ENCODE assay signal across 1 cellular context in the genomic region with DNA sequence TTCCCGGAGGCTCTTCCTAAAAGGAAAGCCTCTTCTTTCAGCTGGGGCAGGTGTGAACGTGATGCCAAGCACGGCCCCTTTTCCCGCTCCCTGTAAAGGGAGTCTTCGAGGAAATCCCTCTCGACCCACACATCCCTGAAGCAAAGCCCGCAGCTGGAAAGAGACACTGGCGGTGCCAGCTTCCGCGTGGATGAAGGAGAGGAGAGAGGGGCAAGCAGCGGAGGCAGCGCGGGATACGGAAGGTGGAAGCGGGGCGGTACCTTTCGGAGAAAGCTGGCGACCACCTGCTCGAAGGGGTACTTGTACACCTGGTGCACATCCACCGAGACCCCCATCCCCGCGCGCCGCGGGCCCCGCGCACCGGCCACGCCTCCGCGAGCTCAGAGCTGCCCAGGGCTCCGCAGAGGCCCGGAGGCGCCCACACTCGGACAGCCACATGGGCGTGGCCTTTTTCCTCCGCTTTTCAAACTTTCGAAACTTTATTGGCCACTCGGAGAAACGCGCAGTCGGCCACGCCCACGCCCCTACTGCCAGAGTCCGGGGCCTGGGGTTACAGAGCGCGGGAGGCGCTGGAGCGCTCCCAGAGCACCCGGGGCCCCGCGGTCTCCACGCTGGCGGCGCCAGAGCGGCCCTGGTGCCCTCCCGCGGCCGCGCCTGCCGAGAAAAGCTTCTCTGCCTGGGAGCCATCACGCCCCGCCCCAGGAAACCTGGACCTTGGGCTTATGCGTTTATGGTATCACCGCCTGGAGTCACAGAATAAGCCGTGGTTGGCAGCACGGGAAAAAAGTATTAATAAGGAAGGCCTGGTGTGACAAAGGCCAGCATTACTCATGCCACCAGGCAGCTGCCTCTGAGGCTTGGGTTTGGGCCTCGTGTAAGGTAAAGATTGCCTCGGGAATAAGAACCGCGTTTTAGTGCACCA.
A peak's percentile ranks its signal among the peaks of the same experiment; 100 is the strongest.
TF ChIP-seq lines count a peak whose summit lies in the region.

Gene PRELID2, minus strand, starts transcription at position 426 of the 922 bp plus-strand sequence. Its CDS starts 91 bp downstream, at position 335.

TF ChIP-seq in endothelial cell of umbilical vein, 7 proteins besides CTCF, POLR2A, EP300 and RAD21 (continued from another document):
- TF ChIP-seq POLR2AphosphoS5 (IDR thresholded peaks at IDR 0.05; ENCODE audit: insufficient read depth, low read depth, low read length) (peak; percentile 21), EZH2 (IDR thresholded peaks at IDR 0.05; ENCODE audit: borderline replicate concordance, low read depth, low read length, severe bottlenecking) (no peak), FOS (IDR thresholded peaks at IDR 0.05; ENCODE audit: borderline replicate concordance, insufficient read depth, low read length) (no peak)
- TF ChIP-seq, protein P1, sequence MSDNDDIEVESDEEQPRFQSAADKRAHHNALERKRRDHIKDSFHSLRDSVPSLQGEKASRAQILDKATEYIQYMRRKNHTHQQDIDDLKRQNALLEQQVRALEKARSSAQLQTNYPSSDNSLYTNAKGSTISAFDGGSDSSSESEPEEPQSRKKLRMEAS (IDR thresholded peaks at IDR 0.05; ENCODE audit: insufficient read depth, insufficient read length): peak; percentile 2
